8 cellular contexts compared by ENCODE assay signal in genomic region chr2:204260162-204260877, GRCh38.
DNase-seq lines count a peak whose midpoint lies in the region; ATAC-seq and TF ChIP-seq lines count a peak whose summit lies in the region.

No MANE protein-coding gene starts in this region.

- no peak overlapping the region for H3K27ac Mint-ChIP-seq in osteocyte (ENCODE audit: unreplicated experiment)

- peaks cover 23% of the 10 kb centered on the region for H3K27me3 Mint-ChIP-seq in activated T-cell treated with anti-CD3 and anti-CD28 coated beads, Interleukin-2, amount 50 U/mL, for 4 hours (ENCODE audit: low read depth)
- peaks cover 17% of the 10 kb centered on the region for H3K27me3 Mint-ChIP-seq in osteocyte (ENCODE audit: unreplicated experiment)

- no peaks in the 10 kb centered on the region for H3K36me3 Mint-ChIP-seq in activated T-cell treated with anti-CD3 and anti-CD28 coated beads, Interleukin-2, amount 50 U/mL, for 4 hours (ENCODE audit: insufficient read depth)
- no peaks in the 10 kb centered on the region for H3K36me3 Mint-ChIP-seq in osteocyte (ENCODE audit: unreplicated experiment)

- DNase-seq in activated CD4-positive, alpha-beta T cell treated with anti-CD3 and anti-CD28 coated beads for 24 hours (ENCODE audit: low read depth in 2 of 2): peak; percentile 7 to 24
- DNase-seq in activated CD4-positive, alpha-beta T cell treated with anti-CD3 and anti-CD28 coated beads for 1 hour: no peak
- DNase-seq in NCI-H774 (lab: John Stamatoyannopoulos, UW) (peak; percentile 59), foreskin fibroblast (peak; percentile 45 to 81), osteocyte (ENCODE audit: extremely low spot score, unreplicated experiment) (peak; percentile 86)
- DNase-seq in activated T-cell treated with anti-CD3 and anti-CD28 coated beads, Interleukin-2, amount 50 U/mL, for 4 hours: peak; percentile 17

- H3K9me3 Mint-ChIP-seq in activated T-cell treated with anti-CD3 and anti-CD28 coated beads, Interleukin-2, amount 50 U/mL, for 4 hours: no peaks in the 10 kb centered on the region
- H3K9me3 Mint-ChIP-seq in osteocyte (ENCODE audit: unreplicated experiment): no peaks in the 10 kb centered on the region

- H3K4me3 ChIP-seq in foreskin fibroblast (ENCODE audit: low read depth in 1 of 2, low read length in 2 of 2): no peak overlapping the region

- no peak overlapping the region for H3K4me3 Mint-ChIP-seq in activated T-cell treated with anti-CD3 and anti-CD28 coated beads, Interleukin-2, amount 50 U/mL, for 4 hours
- no peak overlapping the region for H3K4me3 Mint-ChIP-seq in osteocyte (ENCODE audit: unreplicated experiment)

- no peaks in the 10 kb centered on the region for H3K4me1 Mint-ChIP-seq in activated T-cell treated with anti-CD3 and anti-CD28 coated beads, Interleukin-2, amount 50 U/mL, for 4 hours (ENCODE audit: low read depth)
- peaks cover 11% of the 10 kb centered on the region for H3K4me1 Mint-ChIP-seq in osteocyte (ENCODE audit: unreplicated experiment)

- TF ChIP-seq CTCF in foreskin fibroblast (IDR thresholded peaks at IDR 0.05; ENCODE audit: low read depth, low read length) (peak; percentile 64), osteocyte (IDR thresholded peaks at IDR 0.05) (peak; percentile 90)

- ATAC-seq in HG03521 (IDR thresholded peaks at IDR 0.05; ENCODE audit: unreplicated experiment): peak; percentile 51
- ATAC-seq in activated T-cell treated with anti-CD3 and anti-CD28 coated beads, Interleukin-2, amount 50 U/mL, for 4 hours: peak in 1 of 2 donors; percentile 63
- no peak for ATAC-seq in HG03097 (IDR thresholded peaks at IDR 0.05; ENCODE audit: low FRiP score, unreplicated experiment)
